In the genomic region with DNA sequence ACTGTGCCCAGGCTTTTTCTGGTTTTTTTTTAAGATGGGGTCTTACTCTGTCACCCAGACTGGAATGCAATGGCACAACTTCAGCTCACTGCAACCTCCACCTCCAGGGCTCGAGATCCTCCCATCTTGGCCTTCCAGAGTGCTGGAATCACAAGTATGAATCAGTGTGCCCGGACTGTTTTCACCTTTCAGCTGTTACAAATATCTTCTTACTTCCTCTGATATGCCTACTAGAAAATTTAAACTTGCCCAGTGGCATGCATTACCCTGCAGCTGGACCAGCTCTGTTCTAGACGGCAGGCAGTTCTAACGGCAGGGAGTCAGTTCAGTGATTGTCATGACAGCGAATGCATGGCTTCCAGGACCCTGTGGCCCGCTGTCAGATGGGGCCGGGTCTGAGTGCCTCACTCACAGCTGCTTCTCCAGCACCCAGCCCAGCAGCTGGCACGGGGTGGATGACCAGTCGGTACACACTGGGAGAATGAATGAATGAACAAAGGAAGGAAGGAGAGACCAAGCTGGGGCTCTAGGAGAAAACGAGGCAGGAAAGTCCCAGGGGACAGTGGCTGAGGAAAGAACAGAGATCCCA, we compare ENCODE assay signal across 17 cellular contexts. TPM values are rescaled to one million over a fixed set of nuclear protein-coding genes. Genes with fewer than 3 reads are reported as not detected.
DNase-seq lines count a peak whose midpoint lies in the region; ATAC-seq and TF ChIP-seq lines count a peak whose summit lies in the region.
"Had no signal": no experiment of that assay in that cellular context is flagged by ENCODE, and none has a peak within 500 bp of the region (broad histone marks: within the 10 kb centered on the region; RNA-seq: fewer than 3 reads in every experiment).

No MANE protein-coding gene starts in this region.

- DNase-seq in CD8-positive, alpha-beta T cell, result no peak
- DNase-seq in LHCN-M2 (ENCODE audit: low read depth) (peak; percentile 26), AG08396 (ENCODE audit: low spot score) (no peak), SHP77 treated with DMSO at 0.1 percent for 48 hours (lab: John Stamatoyannopoulos, UW) (no peak)
- DNase-seq in effector memory CD8-positive, alpha-beta T cell, result no peak
- DNase-seq in natural killer cell treated with Interleukin-12 subunit alpha and Interleukin-12 subunit beta and Interleukin-15 and Interleukin-18, amount 100 ng/mL, for 72 hours (ENCODE audit: low spot score), result no peak
- DNase-seq in effector CD4-positive, alpha-beta T cell, result no peak
- DNase-seq: activated gamma-delta T cell; AML-193; NCI-H2081 treated with DMSO at 0.1 percent for 48 hours; NCI-H82; SHP77; stimulated activated CD4-positive, alpha-beta T cell treated with anti-CD3 and anti-CD28 coated beads, Interleukin-12 subunit alpha, Interleukin-12 subunit beta, amount 100 ng/mL, for 4 hours; WERI-Rb-1 had no signal

- H3K4me3 ChIP-seq in CD8-positive, alpha-beta T cell (ENCODE audit: low read depth, low read length), result no peak overlapping the region
- H3K4me3 ChIP-seq: gastroesophageal sphincter had no signal

- peaks cover 47% of the 10 kb centered on the region for H3K4me1 ChIP-seq in CD8-positive, alpha-beta T cell (ENCODE audit: insufficient read depth, low read length)
- H3K4me1 ChIP-seq: gastroesophageal sphincter had no signal

- POLR2A ChIA-PET in CD8-positive, alpha-beta T cell (lab: Charles Lee), result no interaction called here

- peaks cover 48% of the 10 kb centered on the region for H3K4me1 Mint-ChIP-seq in CD8-positive, alpha-beta T cell (ENCODE audit: low read depth)
- peaks cover 29 to 38% of the 10 kb centered on the region in 2 donors for H3K4me1 Mint-ChIP-seq in effector memory CD8-positive, alpha-beta T cell (ENCODE audit: low read depth in 2 of 2)
- H3K4me1 Mint-ChIP-seq in natural killer cell treated with Interleukin-12 subunit alpha and Interleukin-12 subunit beta and Interleukin-15 and Interleukin-18, amount 100 ng/mL, for 72 hours (ENCODE audit: low read depth in 2 of 2), result peaks cover 29 to 33% of the 10 kb centered on the region in 2 donors

- H3K27ac ChIP-seq in CD8-positive, alpha-beta T cell (ENCODE audit: low read depth, low read length), result no peak overlapping the region
- H3K27ac ChIP-seq: parathyroid adenoma, WERI-Rb-1 had no signal

- no peaks in the 10 kb centered on the region for H3K27me3 ChIP-seq in CD8-positive, alpha-beta T cell (ENCODE audit: insufficient read depth, low read length)
- H3K27me3 ChIP-seq: gastroesophageal sphincter had no signal

- ATAC-seq in CD8-positive, alpha-beta T cell, result no peak
- ATAC-seq in effector memory CD8-positive, alpha-beta T cell (replicated peaks), result no peak
- ATAC-seq in natural killer cell treated with Interleukin-12 subunit alpha and Interleukin-12 subunit beta and Interleukin-15 and Interleukin-18, amount 100 ng/mL, for 72 hours, result no peak
- ATAC-seq in HG03139 (IDR thresholded peaks at IDR 0.05; ENCODE audit: unreplicated experiment), result no peak

- intact Hi-C loops in CD8-positive, alpha-beta T cell (cut with DNase I, micrococcal nuclease), result no loop called here

- no peaks in the 10 kb centered on the region for H3K9me3 Mint-ChIP-seq in CD8-positive, alpha-beta T cell
- no peaks in the 10 kb centered on the region for H3K9me3 Mint-ChIP-seq in effector memory CD8-positive, alpha-beta T cell
- H3K9me3 Mint-ChIP-seq in natural killer cell treated with Interleukin-12 subunit alpha and Interleukin-12 subunit beta and Interleukin-15 and Interleukin-18, amount 100 ng/mL, for 72 hours, result no peaks in the 10 kb centered on the region

- H3K36me3 Mint-ChIP-seq in CD8-positive, alpha-beta T cell, result no peaks in the 10 kb centered on the region
- peaks cover 8% of the 10 kb centered on the region for H3K36me3 Mint-ChIP-seq in effector memory CD8-positive, alpha-beta T cell (ENCODE audit: insufficient read depth)
- no peaks in the 10 kb centered on the region for H3K36me3 Mint-ChIP-seq in natural killer cell treated with Interleukin-12 subunit alpha and Interleukin-12 subunit beta and Interleukin-15 and Interleukin-18, amount 100 ng/mL, for 72 hours

- CTCF ChIA-PET in CD8-positive, alpha-beta T cell (lab: Charles Lee), result interaction anchor here (0.7 to 1.1 kb wide), 4 partner anchors 10 to 83 kb away, joined by 3 read pairs; no protein-coding TSS in a partner anchor

- TF ChIP-seq CTCF in CD8-positive, alpha-beta T cell (IDR thresholded peaks at IDR 0.05), result no peak

- H3K4me3 Mint-ChIP-seq in CD8-positive, alpha-beta T cell, result no peak overlapping the region
- H3K4me3 Mint-ChIP-seq in effector memory CD8-positive, alpha-beta T cell, result peak overlapping the region in 1 of 2 donors; percentile 66
- peak overlapping the region; percentile 18 for H3K4me3 Mint-ChIP-seq in natural killer cell treated with Interleukin-12 subunit alpha and Interleukin-12 subunit beta and Interleukin-15 and Interleukin-18, amount 100 ng/mL, for 72 hours

- H3K36me3 ChIP-seq in CD8-positive, alpha-beta T cell (ENCODE audit: insufficient read depth, low read length), result no peaks in the 10 kb centered on the region
- H3K36me3 ChIP-seq: gastroesophageal sphincter, WERI-Rb-1 had no signal

- peak overlapping the region; percentile 50 for H3K27ac Mint-ChIP-seq in CD8-positive, alpha-beta T cell
- peak overlapping the region; percentile 88 to 89 for H3K27ac Mint-ChIP-seq in effector memory CD8-positive, alpha-beta T cell
- peak overlapping the region; percentile 80 to 85 for H3K27ac Mint-ChIP-seq in natural killer cell treated with Interleukin-12 subunit alpha and Interleukin-12 subunit beta and Interleukin-15 and Interleukin-18, amount 100 ng/mL, for 72 hours

- no peaks in the 10 kb centered on the region for H3K27me3 Mint-ChIP-seq in CD8-positive, alpha-beta T cell (ENCODE audit: low read depth)
- H3K27me3 Mint-ChIP-seq in effector memory CD8-positive, alpha-beta T cell, result no peaks in the 10 kb centered on the region
- no peaks in the 10 kb centered on the region for H3K27me3 Mint-ChIP-seq in natural killer cell treated with Interleukin-12 subunit alpha and Interleukin-12 subunit beta and Interleukin-15 and Interleukin-18, amount 100 ng/mL, for 72 hours

- H3K9me3 ChIP-seq in CD8-positive, alpha-beta T cell (ENCODE audit: low read length), result no peaks in the 10 kb centered on the region
- H3K9me3 ChIP-seq: gastroesophageal sphincter had no signal

RNA-seq across cellular contexts. Expression of a gene that starts 28.0 kb away (rescaled TPM):
- 100 to 1,000 TPM; 543 TPM for total RNA-seq in CD8-positive, alpha-beta T cell
- total RNA-seq in LHCN-M2 (2014; rRNA removed), result 0.63 and 0.96 TPM in 2 replicates
- polyA plus RNA-seq in LHCN-M2 (2012), result 4.3 TPM
- total RNA-seq in natural killer cell treated with Interleukin-12 subunit alpha and Interleukin-12 subunit beta and Interleukin-15 and Interleukin-18, amount 100 ng/mL, for 72 hours, result 100 to 1,000 TPM; 112 to 191 TPM

RNA-seq across cellular contexts. Expression of a gene that starts 53.6 kb away (rescaled TPM):
- 100 to 1,000 TPM; 105 to 107 TPM for total RNA-seq in CD8-positive, alpha-beta T cell
- total RNA-seq in LHCN-M2 (2014; rRNA removed), result 10.2 and 12.4 TPM in 2 replicates
- polyA plus RNA-seq in LHCN-M2 (2012), result 8.6 TPM
- total RNA-seq in natural killer cell treated with Interleukin-12 subunit alpha and Interleukin-12 subunit beta and Interleukin-15 and Interleukin-18, amount 100 ng/mL, for 72 hours, result 1 to 10 TPM in 1 of 2 donors, under 1 TPM in 1; 0.43 to 1.1 TPM

Comparison
In these comparisons a context has a peak if more than half of its experiments do, and no peak if none do; other contexts are left out.
1. RNA of a gene that starts 28.0 kb away (total RNA-seq): 543 TPM in CD8-positive, alpha-beta T cell and 112 to 191 TPM in natural killer cell treated with Interleukin-12 subunit alpha and Interleukin-12 subunit beta and Interleukin-15 and Interleukin-18, amount 100 ng/mL, for 72 hours; 0.63 to 0.96 TPM in LHCN-M2; every median in the first group is over 10 times any median in the second.
2. Peak in every context shown above with its lines, with median percentiles within 50 percentile points of each other: H3K27ac Mint-ChIP-seq.